ENCODE assay signal across 9 cellular contexts in genomic region chr6:114342086-114342825, GRCh38. TPM values are rescaled to one million over a fixed set of nuclear protein-coding genes. Genes with fewer than 3 reads are reported as not detected.
DNase-seq lines count a peak whose midpoint lies in the region; ATAC-seq, FAIRE-seq and TF ChIP-seq lines count a peak whose summit lies in the region.
"Had no signal": no experiment of that assay in that cellular context is flagged by ENCODE, and none has a peak within 500 bp of the region (broad histone marks: within the 10 kb centered on the region; RNA-seq: fewer than 3 reads in every experiment).

No MANE protein-coding gene starts in this region.

- H3K9me3 ChIP-seq in body of pancreas (no peaks in the 10 kb centered on the region), suprapubic skin (no peaks in the 10 kb centered on the region)
- H3K9me3 ChIP-seq: adrenal gland had no signal

- H3K36me3 Mint-ChIP-seq in effector memory CD8-positive, alpha-beta T cell (ENCODE audit: insufficient read depth) = no peaks in the 10 kb centered on the region

- no peak for FAIRE-seq in HTR-8/SVneo (lab: Jason Lieb, UNC)

- WGBS in body of pancreas, 2 donors = 0 to 1% methylated on average over 17 to 92 of the region's 92 CpGs
- WGBS in suprapubic skin = 0% methylated on average over 16 of the region's 92 CpGs

- ATAC-seq in body of pancreas (peak; percentile 33), GM19455 (IDR thresholded peaks at IDR 0.05; ENCODE audit: unreplicated experiment) (no peak), GM18868 (IDR thresholded peaks at IDR 0.05; ENCODE audit: unreplicated experiment) (no peak)
- no peak for ATAC-seq in effector memory CD8-positive, alpha-beta T cell (replicated peaks)

- TF ChIP-seq CTCF in AG10803 (conservative IDR thresholded peaks at IDR 0.05; ENCODE audit: low read length) (no peak), body of pancreas (IDR thresholded peaks at IDR 0.05) (no peak), suprapubic skin (IDR thresholded peaks at IDR 0.05) (no peak)

- H3K36me3 ChIP-seq in body of pancreas (replicated peaks in 1 of 2; ENCODE audit: insufficient read depth in 1 of 2, low read depth in 2 of 2) (no peaks in the 10 kb centered on the region), suprapubic skin (no peaks in the 10 kb centered on the region)
- H3K36me3 ChIP-seq: adrenal gland had no signal

- no peak for TF ChIP-seq EP300 in suprapubic skin (IDR thresholded peaks at IDR 0.05)

- H3K4me3 ChIP-seq in AG10803 (ENCODE audit: low read length) = peak overlapping the region; percentile 43
- H3K4me3 ChIP-seq in body of pancreas = peak overlapping the region; percentile 25 to 41
- peak overlapping the region; percentile 58 for H3K4me3 ChIP-seq in suprapubic skin

- no peak overlapping the region for H3K4me3 Mint-ChIP-seq in effector memory CD8-positive, alpha-beta T cell

- peaks cover 13 to 23% of the 10 kb centered on the region in 2 donors for H3K27me3 Mint-ChIP-seq in effector memory CD8-positive, alpha-beta T cell

- H3K27me3 ChIP-seq in body of pancreas (no peaks in the 10 kb centered on the region), suprapubic skin (peaks cover 47% of the 10 kb centered on the region)

- H3K4me1 Mint-ChIP-seq in effector memory CD8-positive, alpha-beta T cell (ENCODE audit: low read depth in 2 of 2) = no peaks in the 10 kb centered on the region

- TF ChIP-seq POLR2A in body of pancreas (IDR thresholded peaks at IDR 0.05) (no peak), suprapubic skin (IDR thresholded peaks at IDR 0.05) (no peak)

- no peaks in the 10 kb centered on the region for H3K9me3 Mint-ChIP-seq in effector memory CD8-positive, alpha-beta T cell

- intact Hi-C loops in body of pancreas (cut with DNase I) = no loop called here

- H3K4me1 ChIP-seq in body of pancreas = peaks cover 22% of the 10 kb centered on the region
- H3K4me1 ChIP-seq in suprapubic skin = peaks cover 25% of the 10 kb centered on the region

- no peak overlapping the region for H3K27ac Mint-ChIP-seq in effector memory CD8-positive, alpha-beta T cell

- H3K27ac ChIP-seq in body of pancreas = no peak overlapping the region
- no peak overlapping the region for H3K27ac ChIP-seq in suprapubic skin
- H3K27ac ChIP-seq: adrenal gland had no signal

- no peak for DNase-seq in AG10803 (ENCODE audit: low read depth)
- DNase-seq in HTR-8/SVneo (ENCODE audit: insufficient read length, low spot score) = peak; percentile 11
- DNase-seq in body of pancreas = peak in 3 of 4 donors; percentile 12
- peak; percentile 67 for DNase-seq in left kidney (ENCODE audit: low read depth, low spot score)
- DNase-seq in suprapubic skin (ENCODE audit: low spot score in 2 of 2) = no peak
- no peak for DNase-seq in effector memory CD8-positive, alpha-beta T cell

RNA-seq across cellular contexts. Expression of gene HS3ST5, which starts 0.6 kb away (rescaled TPM):
- under 1 TPM in 1 of 2 donors, not detected in 1; 0.26 TPM for total RNA-seq in body of pancreas
- not detected for total RNA-seq in suprapubic skin

Comparison
In these comparisons a context has a peak if more than half of its experiments do, and no peak if none do; other contexts are left out.
1. DNase-seq: peak in HTR-8/SVneo (single experiment), body of pancreas (3 of 4) and left kidney (single experiment); none in AG10803 (single experiment), suprapubic skin (0 of 2) and effector memory CD8-positive, alpha-beta T cell (0 of 3).
2. Peak in every context shown above with its lines, with median percentiles within 50 percentile points of each other: H3K4me3 ChIP-seq.